Comparison of ENCODE assay signal across 28 cellular contexts in the genomic region with DNA sequence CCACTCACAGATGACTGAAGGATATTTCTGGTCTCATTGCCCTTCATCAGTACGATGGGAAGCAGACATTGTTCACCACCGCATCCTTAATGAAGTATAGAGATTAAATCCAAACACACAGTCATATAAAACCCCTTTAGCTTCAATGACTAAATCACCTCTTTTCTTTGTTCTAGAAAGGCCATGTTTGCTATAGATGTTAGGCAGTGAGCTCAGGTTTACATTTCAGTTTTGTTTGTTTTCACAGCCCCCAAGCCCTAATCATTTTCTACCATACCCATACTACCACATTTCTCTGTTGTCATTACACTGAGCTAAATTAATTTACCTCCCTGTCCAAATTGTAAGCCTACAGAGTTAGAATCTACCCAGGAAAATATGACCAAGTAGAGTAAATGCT.
DNase-seq lines count a peak whose midpoint lies in the region; ATAC-seq, FAIRE-seq and TF ChIP-seq lines count a peak whose summit lies in the region.
"Had no signal": no experiment of that assay in that cellular context is flagged by ENCODE, and none has a peak within 500 bp of the region (broad histone marks: within the 10 kb centered on the region; RNA-seq: fewer than 3 reads in every experiment).

No MANE protein-coding gene starts in this region.

- peak overlapping the region; percentile 45 for H3K4me2 ChIP-seq in HepG2 (ENCODE audit: low read depth, low read length)
- H3K4me2 ChIP-seq: SK-N-SH had no signal

- in situ Hi-C loops in HepG2 (cut with HindIII; ENCODE audit: extremely low pct_ligation_motif_present, low pct_unique_long_range_greater_than_20kb): loop anchor here (5.0 kb wide), 1 partner anchor 94 kb away; no protein-coding TSS in a partner anchor

- H3K4me3 ChIP-seq in HepG2 (replicated peaks in 1 of 3; ENCODE audit: insufficient read depth in 1 of 3, low read depth in 2 of 3, low read length in 3 of 3) (peak overlapping the region in 1 of 3 experiments; percentile 11; a peak in 1 of 6 replicates), right lobe of liver (no peak overlapping the region)
- H3K4me3 ChIP-seq: GM12878, HAP-1, K562 had no signal

- TF ChIP-seq EP300 in HepG2 (IDR thresholded peaks at IDR 0.05; ENCODE audit: low read depth in 2 of 2, low read length in 2 of 2): no peak
- no peak for TF ChIP-seq EP300 in HepG2 (CRISPR knock-in tag; IDR thresholded peaks at IDR 0.05; ENCODE audit: borderline replicate concordance)

- no peaks in the 10 kb centered on the region for H3K27me3 ChIP-seq in HepG2 (ENCODE audit: control insufficient read depth in 1 of 2, insufficient read depth in 2 of 2, low read length in 2 of 2)
- H3K27me3 ChIP-seq in right lobe of liver: no peaks in the 10 kb centered on the region
- H3K27me3 ChIP-seq: BE2C had no signal

- BruUV-seq in HepG2 (replicated peaks; lab: Mats Ljungman, UMichigan): no TSS peak

- H2AFZ ChIP-seq in HepG2 (ENCODE audit: low read length): no peak overlapping the region

- POLR2A ChIA-PET in HepG2 (lab: Yijun Ruan, JAX): interaction anchor here (1.4 to 2.0 kb wide), 2 partner anchors 72 to 157 kb away, joined by 4 to 8 read pairs; no protein-coding TSS in a partner anchor

- H4K20me1 ChIP-seq in HepG2 (ENCODE audit: insufficient read depth, low read length): no peaks in the 10 kb centered on the region

- CTCF ChIA-PET in HepG2 (lab: Yijun Ruan, JAX; ENCODE audit: low intra/inter-chr PET ratio, low total read pairs): no interaction called here

- TF ChIP-seq CTCF in HepG2 (CRISPR knock-in tag; IDR thresholded peaks at IDR 0.05): no peak
- no peak for TF ChIP-seq CTCF in right lobe of liver (IDR thresholded peaks at IDR 0.05)

- intact Hi-C loops in HepG2 (cut with micrococcal nuclease; ENCODE audit: unreplicated experiment): loop anchor here (2.0 to 5.0 kb wide), 2 partner anchors 71 to 157 kb away; no protein-coding TSS in a partner anchor
- intact Hi-C loops in right lobe of liver (cut with DNase I): loop anchor here in 1 of 2 donors (5.0 kb wide), 1 partner anchor 99 kb away; no protein-coding TSS in a partner anchor
- intact Hi-C loops in left ventricle myocardium superior (cut with micrococcal nuclease): no loop called here

- H3K9me3 ChIP-seq in HepG2 (ENCODE audit: low read length): no peaks in the 10 kb centered on the region
- H3K9me3 ChIP-seq in right lobe of liver: no peaks in the 10 kb centered on the region
- H3K9me3 ChIP-seq: BE2C, HAP-1, SK-N-SH had no signal

- peak; percentile 72 for DNase-seq in NCI-H1092 treated with DMSO at 0.1 percent for 48 hours (lab: John Stamatoyannopoulos, UW)
- DNase-seq in NCI-H1092 (lab: John Stamatoyannopoulos, UW): no peak
- peak; percentile 52 for DNase-seq in HepG2 (ENCODE audit: low spot score)
- no peak for DNase-seq in right lobe of liver
- peak; percentile 72 for DNase-seq in SHP77 treated with DMSO at 0.1 percent for 48 hours (lab: John Stamatoyannopoulos, UW)
- DNase-seq in left ventricle myocardium superior: no peak
- no peak for DNase-seq in A172 (ENCODE audit: low spot score)
- DNase-seq in NCI-H526 (lab: John Stamatoyannopoulos, UW): no peak
- DNase-seq: ACHN, BE2C, Calu3, DMS79, EL, GDM1, GOT3, HFFc6, Kasumi-1, NCI-H1105 treated with DMSO at 0.1 percent for 48 hours, NCI-H1694, NCI-H2081 treated with DMSO at 0.1 percent for 48 hours, NCI-H524 treated with DMSO at 0.1 percent for 48 hours, SK-N-SH, T-helper 17 cell had no signal

- no peaks in the 10 kb centered on the region for H3K79me2 ChIP-seq in HepG2 (ENCODE audit: insufficient read depth, low read length)

- peak; percentile 11 for ATAC-seq in HepG2
- ATAC-seq in right lobe of liver: no peak
- ATAC-seq in left ventricle myocardium superior: no peak
- ATAC-seq: GM12878, K562, T-helper 17 cell had no signal

- no peak for TF ChIP-seq RAD21 in HepG2 (CRISPR knock-in tag; IDR thresholded peaks at IDR 0.05)

- H3K36me3 ChIP-seq in HepG2 (replicated peaks in 1 of 2; ENCODE audit: control insufficient read depth in 1 of 2, insufficient read depth in 2 of 2, low read length in 2 of 2) (no peaks in the 10 kb centered on the region), right lobe of liver (no peaks in the 10 kb centered on the region)
- H3K36me3 ChIP-seq: BE2C, HAP-1 had no signal

- 42% methylated on average over 2 of the region's 2 CpGs for WGBS in HepG2 (ENCODE audit: low lambda C conversion rate)
- WGBS in right lobe of liver (ENCODE audit: insufficient coverage, low coverage, low lambda C conversion rate, missing lambda C conversion rate): 92% methylated on average over 2 of the region's 2 CpGs

- peak overlapping the region; percentile 46 for H3K9ac ChIP-seq in HepG2 (ENCODE audit: insufficient read depth, low read depth, low read length)
- H3K9ac ChIP-seq: SK-N-SH had no signal

- H3K4me1 ChIP-seq in HepG2 (ENCODE audit: insufficient read depth, low read length) (peaks cover 67% of the 10 kb centered on the region), right lobe of liver (no peaks in the 10 kb centered on the region)
- H3K4me1 ChIP-seq: HAP-1 had no signal

- H3K27ac ChIP-seq in HepG2 (ENCODE audit: extremely low read length, insufficient read depth, low read length) (peak overlapping the region; percentile 74), right lobe of liver (no peak overlapping the region)
- H3K27ac ChIP-seq: 22Rv1 had no signal

- TF ChIP-seq POLR2A in HepG2 (IDR thresholded peaks at IDR 0.05; ENCODE audit: insufficient read depth in 1 of 2, low read depth in 2 of 2, low read length in 2 of 2) (no peak), right lobe of liver (IDR thresholded peaks at IDR 0.05) (no peak)

- FAIRE-seq in HepG2 (lab: Jason Lieb, UNC): no peak
- FAIRE-seq: GM12878, K562, RCC 7860 had no signal

TF ChIP-seq in HepG2, 621 proteins besides CTCF, POLR2A, EP300 and RAD21 (continues in another document):
- no peak for TF ChIP-seq SIX4 (CRISPR knock-in tag; IDR thresholded peaks at IDR 0.05)
- no peak for TF ChIP-seq GABPA (IDR thresholded peaks at IDR 0.05; ENCODE audit: low read depth, low read length)
- no peak for TF ChIP-seq GABPA (CRISPR knock-in tag; IDR thresholded peaks at IDR 0.05; ENCODE audit: low read depth)
- TF ChIP-seq, protein P1, sequence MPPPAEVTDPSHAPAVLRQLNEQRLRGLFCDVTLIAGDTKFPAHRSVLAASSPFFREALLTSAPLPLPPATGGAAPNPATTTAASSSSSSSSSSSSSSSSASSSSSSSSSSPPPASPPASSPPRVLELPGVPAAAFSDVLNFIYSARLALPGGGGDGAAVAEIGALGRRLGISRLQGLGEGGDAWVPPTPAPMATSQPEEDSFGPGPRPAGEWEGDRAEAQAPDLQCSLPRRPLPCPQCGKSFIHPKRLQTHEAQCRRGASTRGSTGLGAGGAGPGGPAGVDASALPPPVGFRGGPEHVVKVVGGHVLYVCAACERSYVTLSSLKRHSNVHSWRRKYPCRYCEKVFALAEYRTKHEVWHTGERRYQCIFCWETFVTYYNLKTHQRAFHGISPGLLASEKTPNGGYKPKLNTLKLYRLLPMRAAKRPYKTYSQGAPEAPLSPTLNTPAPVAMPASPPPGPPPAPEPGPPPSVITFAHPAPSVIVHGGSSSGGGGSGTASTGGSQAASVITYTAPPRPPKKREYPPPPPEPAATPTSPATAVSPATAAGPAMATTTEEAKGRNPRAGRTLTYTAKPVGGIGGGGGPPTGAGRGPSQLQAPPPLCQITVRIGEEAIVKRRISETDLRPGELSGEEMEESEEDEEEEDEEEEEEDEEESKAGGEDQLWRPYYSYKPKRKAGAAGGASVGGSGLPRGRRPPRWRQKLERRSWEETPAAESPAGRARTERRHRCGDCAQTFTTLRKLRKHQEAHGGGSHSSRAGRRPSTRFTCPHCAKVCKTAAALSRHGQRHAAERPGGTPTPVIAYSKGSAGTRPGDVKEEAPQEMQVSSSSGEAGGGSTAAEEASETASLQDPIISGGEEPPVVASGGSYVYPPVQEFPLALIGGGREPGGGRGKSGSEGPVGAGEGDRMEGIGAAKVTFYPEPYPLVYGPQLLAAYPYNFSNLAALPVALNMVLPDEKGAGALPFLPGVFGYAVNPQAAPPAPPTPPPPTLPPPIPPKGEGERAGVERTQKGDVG (CRISPR knock-in tag; IDR thresholded peaks at IDR 0.05; ENCODE audit: borderline replicate concordance): no peak
- 0 out of 2 replicates have a peak, but pooled peaks have one; percentile 14 for TF ChIP-seq FOXP4 (CRISPR knock-in tag; IDR thresholded peaks at IDR 0.05)
- no peak for TF ChIP-seq ZNF878 (CRISPR knock-in tag; IDR thresholded peaks at IDR 0.05)
- TF ChIP-seq, protein P2, sequence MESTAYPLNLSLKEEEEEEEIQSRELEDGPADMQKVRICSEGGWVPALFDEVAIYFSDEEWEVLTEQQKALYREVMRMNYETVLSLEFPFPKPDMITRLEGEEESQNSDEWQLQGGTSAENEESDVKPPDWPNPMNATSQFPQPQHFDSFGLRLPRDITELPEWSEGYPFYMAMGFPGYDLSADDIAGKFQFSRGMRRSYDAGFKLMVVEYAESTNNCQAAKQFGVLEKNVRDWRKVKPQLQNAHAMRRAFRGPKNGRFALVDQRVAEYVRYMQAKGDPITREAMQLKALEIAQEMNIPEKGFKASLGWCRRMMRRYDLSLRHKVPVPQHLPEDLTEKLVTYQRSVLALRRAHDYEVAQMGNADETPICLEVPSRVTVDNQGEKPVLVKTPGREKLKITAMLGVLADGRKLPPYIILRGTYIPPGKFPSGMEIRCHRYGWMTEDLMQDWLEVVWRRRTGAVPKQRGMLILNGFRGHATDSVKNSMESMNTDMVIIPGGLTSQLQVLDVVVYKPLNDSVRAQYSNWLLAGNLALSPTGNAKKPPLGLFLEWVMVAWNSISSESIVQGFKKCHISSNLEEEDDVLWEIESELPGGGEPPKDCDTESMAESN (CRISPR knock-in tag; conservative IDR thresholded peaks at IDR 0.05): no peak
- TF ChIP-seq REXO4 (CRISPR knock-in tag; IDR thresholded peaks at IDR 0.05; ENCODE audit: borderline replicate concordance): no peak
- no peak for TF ChIP-seq FOXA1 (IDR thresholded peaks at IDR 0.05)
- TF ChIP-seq FOXA1 (CRISPR knock-in tag; IDR thresholded peaks at IDR 0.05): peak; percentile 47; the same call in 1 of the 2 replicates
- TF ChIP-seq TCF7 (IDR thresholded peaks at IDR 0.05; ENCODE audit: low read depth): peak; percentile 52; the same call in 1 of the 2 replicates

Comparison
In these comparisons a context has a peak if more than half of its experiments do, and no peak if none do; other contexts are left out.
1. DNase-seq: peak in NCI-H1092 treated with DMSO at 0.1 percent for 48 hours (single experiment), HepG2 (single experiment) and SHP77 treated with DMSO at 0.1 percent for 48 hours (single experiment); none in NCI-H1092 (single experiment), right lobe of liver (0 of 3), left ventricle myocardium superior (single experiment), A172 (single experiment) and NCI-H526 (0 of 2).